10 cellular contexts compared by ENCODE assay signal in the genomic region with DNA sequence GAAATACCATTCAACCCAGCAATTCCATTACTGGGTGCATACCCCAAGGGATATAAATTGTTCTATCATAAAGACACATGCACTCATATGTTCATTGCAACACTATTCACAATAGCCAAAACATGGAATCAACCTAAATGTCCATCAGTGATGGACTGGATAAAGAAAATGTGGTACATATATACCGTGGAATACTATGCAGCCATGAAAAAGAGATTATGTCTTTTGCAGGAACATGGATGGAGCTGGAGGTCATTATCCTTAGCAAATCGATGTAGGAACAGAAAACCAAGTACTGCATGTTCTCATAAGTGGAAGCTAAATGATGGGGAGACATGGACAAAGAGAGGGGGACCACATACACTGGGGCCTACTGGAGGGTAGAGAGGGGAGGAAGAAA.
"Had no signal": no experiment of that assay in that cellular context is flagged by ENCODE, and none has a peak within 500 bp of the region (broad histone marks: within the 10 kb centered on the region; RNA-seq: fewer than 3 reads in every experiment).

No MANE protein-coding gene starts in this region.

- H3K9ac ChIP-seq: GM23248 had no signal

- H3K4me3 ChIP-seq: GM23248 had no signal

- FAIRE-seq: H54, HepG2 had no signal

- H3K27ac ChIP-seq: GM23248, HL-60 had no signal

- H2AFZ ChIP-seq: GM23248 had no signal

- ATAC-seq: HepG2 had no signal

- DNase-seq: GM23248, GOT3, H9, HCEC 1CT, HFFc6, Kasumi-1, KG1 had no signal
